In the genomic region with DNA sequence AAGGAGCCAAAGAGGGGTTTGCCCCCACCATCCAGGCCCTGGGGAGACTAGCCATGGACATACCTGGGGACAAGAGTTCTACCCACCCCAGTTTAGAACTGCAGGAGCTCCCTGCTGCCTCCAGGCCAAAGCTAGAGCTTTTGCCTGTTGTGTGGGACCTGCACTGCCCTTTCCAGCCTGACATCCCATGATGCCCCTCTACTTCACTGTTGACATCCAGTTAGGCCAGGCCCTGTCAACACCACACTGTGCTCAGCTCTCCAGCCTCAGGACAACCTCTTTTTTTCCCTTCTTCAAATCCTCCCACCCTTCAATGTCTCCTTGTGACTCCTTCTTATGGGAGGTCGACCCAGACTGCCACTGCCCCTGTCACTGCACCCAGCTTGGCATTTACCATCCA, we compare ENCODE assay signal across 1 cellular context.
A peak's percentile ranks its signal among the peaks of the same experiment; 100 is the strongest.
TF ChIP-seq lines count a peak whose summit lies in the region.

No MANE protein-coding gene starts in this region.

TF ChIP-seq in HepG2, 621 proteins besides CTCF, POLR2A, EP300 and RAD21:
- TF ChIP-seq ZFX (CRISPR knock-in tag; IDR thresholded peaks at IDR 0.05; ENCODE audit: low read depth) (peak; percentile 51; the same call in 1 of the 2 replicates), ZNF441 (CRISPR knock-in tag; IDR thresholded peaks at IDR 0.05; ENCODE audit: borderline replicate concordance) (no peak), KLF13 (CRISPR knock-in tag; IDR thresholded peaks at IDR 0.05) (no peak), ZFY (CRISPR knock-in tag; IDR thresholded peaks at IDR 0.05) (peak; percentile 66; the same call in 1 of the 2 replicates), ZNF143 (CRISPR knock-in tag; IDR thresholded peaks at IDR 0.05) (peak; percentile 64), SP140L (CRISPR knock-in tag; IDR thresholded peaks at IDR 0.05; ENCODE audit: borderline replicate concordance) (no peak), FOXK1 (CRISPR knock-in tag; IDR thresholded peaks at IDR 0.05; ENCODE audit: borderline replicate concordance, low read depth) (peak; percentile 32; the same call in 1 of the 2 replicates), CREB1 (IDR thresholded peaks at IDR 0.05) (no peak), CREB1 (CRISPR knock-in tag; IDR thresholded peaks at IDR 0.05) (no peak), FOXA3 (CRISPR knock-in tag; IDR thresholded peaks at IDR 0.05) (peak; percentile 65), FOXA1 (IDR thresholded peaks at IDR 0.05) (no peak), FOXA1 (CRISPR knock-in tag; IDR thresholded peaks at IDR 0.05) (peak; percentile 76), ZNF468 (CRISPR knock-in tag; IDR thresholded peaks at IDR 0.05) (0 out of 2 replicates have a peak, but pooled peaks have one; percentile 30), NRL (CRISPR knock-in tag; IDR thresholded peaks at IDR 0.05; ENCODE audit: borderline replicate concordance) (0 out of 2 replicates have a peak, but pooled peaks have one; percentile 37)
- TF ChIP-seq, protein P1, sequence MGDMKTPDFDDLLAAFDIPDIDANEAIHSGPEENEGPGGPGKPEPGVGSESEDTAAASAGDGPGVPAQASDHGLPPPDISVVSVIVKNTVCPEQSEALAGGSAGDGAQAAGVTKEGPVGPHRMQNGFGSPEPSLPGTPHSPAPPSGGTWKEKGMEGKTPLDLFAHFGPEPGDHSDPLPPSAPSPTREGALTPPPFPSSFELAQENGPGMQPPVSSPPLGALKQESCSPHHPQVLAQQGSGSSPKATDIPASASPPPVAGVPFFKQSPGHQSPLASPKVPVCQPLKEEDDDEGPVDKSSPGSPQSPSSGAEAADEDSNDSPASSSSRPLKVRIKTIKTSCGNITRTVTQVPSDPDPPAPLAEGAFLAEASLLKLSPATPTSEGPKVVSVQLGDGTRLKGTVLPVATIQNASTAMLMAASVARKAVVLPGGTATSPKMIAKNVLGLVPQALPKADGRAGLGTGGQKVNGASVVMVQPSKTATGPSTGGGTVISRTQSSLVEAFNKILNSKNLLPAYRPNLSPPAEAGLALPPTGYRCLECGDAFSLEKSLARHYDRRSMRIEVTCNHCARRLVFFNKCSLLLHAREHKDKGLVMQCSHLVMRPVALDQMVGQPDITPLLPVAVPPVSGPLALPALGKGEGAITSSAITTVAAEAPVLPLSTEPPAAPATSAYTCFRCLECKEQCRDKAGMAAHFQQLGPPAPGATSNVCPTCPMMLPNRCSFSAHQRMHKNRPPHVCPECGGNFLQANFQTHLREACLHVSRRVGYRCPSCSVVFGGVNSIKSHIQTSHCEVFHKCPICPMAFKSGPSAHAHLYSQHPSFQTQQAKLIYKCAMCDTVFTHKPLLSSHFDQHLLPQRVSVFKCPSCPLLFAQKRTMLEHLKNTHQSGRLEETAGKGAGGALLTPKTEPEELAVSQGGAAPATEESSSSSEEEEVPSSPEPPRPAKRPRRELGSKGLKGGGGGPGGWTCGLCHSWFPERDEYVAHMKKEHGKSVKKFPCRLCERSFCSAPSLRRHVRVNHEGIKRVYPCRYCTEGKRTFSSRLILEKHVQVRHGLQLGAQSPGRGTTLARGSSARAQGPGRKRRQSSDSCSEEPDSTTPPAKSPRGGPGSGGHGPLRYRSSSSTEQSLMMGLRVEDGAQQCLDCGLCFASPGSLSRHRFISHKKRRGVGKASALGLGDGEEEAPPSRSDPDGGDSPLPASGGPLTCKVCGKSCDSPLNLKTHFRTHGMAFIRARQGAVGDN (CRISPR knock-in tag; IDR thresholded peaks at IDR 0.05) = peak; percentile 38; the same call in 1 of the 2 replicates
- TF ChIP-seq, protein P2, sequence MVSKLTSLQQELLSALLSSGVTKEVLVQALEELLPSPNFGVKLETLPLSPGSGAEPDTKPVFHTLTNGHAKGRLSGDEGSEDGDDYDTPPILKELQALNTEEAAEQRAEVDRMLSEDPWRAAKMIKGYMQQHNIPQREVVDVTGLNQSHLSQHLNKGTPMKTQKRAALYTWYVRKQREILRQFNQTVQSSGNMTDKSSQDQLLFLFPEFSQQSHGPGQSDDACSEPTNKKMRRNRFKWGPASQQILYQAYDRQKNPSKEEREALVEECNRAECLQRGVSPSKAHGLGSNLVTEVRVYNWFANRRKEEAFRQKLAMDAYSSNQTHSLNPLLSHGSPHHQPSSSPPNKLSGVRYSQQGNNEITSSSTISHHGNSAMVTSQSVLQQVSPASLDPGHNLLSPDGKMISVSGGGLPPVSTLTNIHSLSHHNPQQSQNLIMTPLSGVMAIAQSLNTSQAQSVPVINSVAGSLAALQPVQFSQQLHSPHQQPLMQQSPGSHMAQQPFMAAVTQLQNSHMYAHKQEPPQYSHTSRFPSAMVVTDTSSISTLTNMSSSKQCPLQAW (CRISPR knock-in tag; IDR thresholded peaks at IDR 0.05) = peak; percentile 26; the same call in 1 of the 2 replicates
